Comparison of ENCODE assay signal across 24 cellular contexts in genomic region chr2:98072442-98072841, GRCh38. TPM values are rescaled to one million over a fixed set of nuclear protein-coding genes. Genes with fewer than 3 reads are reported as not detected.
"Had no signal": no experiment of that assay in that cellular context is flagged by ENCODE, and none has a peak within 500 bp of the region (broad histone marks: within the 10 kb centered on the region; RNA-seq: fewer than 3 reads in every experiment).

No MANE protein-coding gene starts in this region.

- DNase-seq: IMR-90, Karpas-422, KG1, MG63, NCI-H1092, NCI-H1105 treated with DMSO at 0.1 percent for 48 hours, NCI-H1417 treated with DMSO at 0.1 percent for 48 hours, NCI-H187, NCI-H2029, NCI-H2081 treated with DMSO at 0.1 percent for 48 hours, NCI-H2171 treated with DMSO at 0.1 percent for 48 hours, NCI-H345, NCI-H446 treated with DMSO at 0.1 percent for 48 hours, NCI-H510A treated with DMSO at 0.1 percent for 48 hours, NCI-H526, NCI-H774, Right ventricle myocardium superior, RPMI8226, SIG-M5 had no signal

- H3K4me1 ChIP-seq: SJSA1 had no signal

- FAIRE-seq: HepG2, RCC 7860 had no signal

- ATAC-seq: HepG2 had no signal

- H3K9me3 ChIP-seq: MG63, SJSA1 had no signal

- H3K27me3 ChIP-seq: MG63, SJSA1 had no signal

- H3K4me3 ChIP-seq: MG63, SJSA1, SK-N-MC had no signal

- H3K36me3 ChIP-seq: MG63, SJSA1 had no signal

- H3K27ac ChIP-seq: SJSA1, SK-N-MC had no signal

RNA-seq across cellular contexts. Expression of gene VWA3B, which starts 14.5 kb away (rescaled TPM):
- total RNA-seq: HepG2, HT-29, IMR-90, SJSA1 had no signal
- polyA plus RNA-seq: HepG2, IMR-90 had no signal
